ENCODE assay signal across 11 cellular contexts in the genomic region with DNA sequence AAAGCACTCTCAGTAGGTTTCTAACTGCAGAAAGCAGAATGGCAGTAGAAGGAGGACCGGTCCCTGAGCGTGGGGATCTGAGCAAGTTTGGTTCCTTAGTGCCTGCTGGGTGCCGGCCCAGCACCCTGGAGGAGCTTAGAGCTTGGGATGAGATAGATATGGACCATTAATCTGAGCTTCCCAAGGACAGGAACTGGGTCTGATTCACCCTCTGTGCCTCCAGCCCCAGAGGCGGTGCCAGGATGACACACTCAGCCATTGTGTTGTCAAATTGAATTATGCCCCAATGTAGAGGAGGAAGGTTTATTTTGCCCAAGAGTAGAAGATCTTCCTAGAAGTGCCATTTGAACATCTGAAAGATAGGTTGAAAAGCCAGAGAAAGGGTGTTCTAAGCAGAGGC. TPM values are rescaled to one million over a fixed set of nuclear protein-coding genes. Genes with fewer than 3 reads are reported as not detected.
DNase-seq lines count a peak whose midpoint lies in the region; ATAC-seq and FAIRE-seq lines count a peak whose summit lies in the region.
"Had no signal": no experiment of that assay in that cellular context is flagged by ENCODE, and none has a peak within 500 bp of the region (broad histone marks: within the 10 kb centered on the region; RNA-seq: fewer than 3 reads in every experiment).

No MANE protein-coding gene starts in this region.

- H3K36me3 Mint-ChIP-seq in activated T-cell treated with anti-CD3 and anti-CD28 coated beads, Interleukin-2, amount 50 U/mL, for 24 hours (ENCODE audit: low read depth): peaks cover 48% of the 10 kb centered on the region
- peaks cover 0 to 5% of the 10 kb centered on the region in 2 donors for H3K36me3 Mint-ChIP-seq in activated T-cell treated with anti-CD3 and anti-CD28 coated beads, Interleukin-2, amount 50 U/mL, for 72 hours (ENCODE audit: insufficient read depth in 2 of 2)
- H3K36me3 Mint-ChIP-seq in activated T-helper 2 cell treated with anti-CD3 and anti-CD28 coated beads, Interferon-gamma antibody, Interleukin-2, Interleukin-4, amounts not matched to agents 10 μg/mL and 5 μg/mL and 100 μg/mL, durations not matched to agents 14 hours and 24 hours and 36 hours (ENCODE audit: low read depth): peaks cover 36% of the 10 kb centered on the region

- H3K4me3 Mint-ChIP-seq in activated T-cell treated with anti-CD3 and anti-CD28 coated beads, Interleukin-2, amount 50 U/mL, for 24 hours: no peak overlapping the region
- H3K4me3 Mint-ChIP-seq in activated T-cell treated with anti-CD3 and anti-CD28 coated beads, Interleukin-2, amount 50 U/mL, for 72 hours: no peak overlapping the region
- no peak overlapping the region for H3K4me3 Mint-ChIP-seq in activated T-helper 2 cell treated with anti-CD3 and anti-CD28 coated beads, Interferon-gamma antibody, Interleukin-2, Interleukin-4, amounts not matched to agents 10 μg/mL and 5 μg/mL and 100 μg/mL, durations not matched to agents 14 hours and 24 hours and 36 hours (ENCODE audit: low read depth)
- H3K4me3 Mint-ChIP-seq: B cell had no signal

- H3K27me3 Mint-ChIP-seq in activated T-cell treated with anti-CD3 and anti-CD28 coated beads, Interleukin-2, amount 50 U/mL, for 24 hours: no peaks in the 10 kb centered on the region
- no peaks in the 10 kb centered on the region for H3K27me3 Mint-ChIP-seq in activated T-cell treated with anti-CD3 and anti-CD28 coated beads, Interleukin-2, amount 50 U/mL, for 72 hours (ENCODE audit: low read depth)
- H3K27me3 Mint-ChIP-seq in activated T-helper 2 cell treated with anti-CD3 and anti-CD28 coated beads, Interferon-gamma antibody, Interleukin-2, Interleukin-4, amounts not matched to agents 10 μg/mL and 5 μg/mL and 100 μg/mL, durations not matched to agents 14 hours and 24 hours and 36 hours (ENCODE audit: low read depth): no peaks in the 10 kb centered on the region
- H3K27me3 Mint-ChIP-seq: B cell had no signal

- H3K27ac Mint-ChIP-seq in activated T-cell treated with anti-CD3 and anti-CD28 coated beads, Interleukin-2, amount 50 U/mL, for 24 hours: peak overlapping the region; percentile 37
- no peak overlapping the region for H3K27ac Mint-ChIP-seq in activated T-cell treated with anti-CD3 and anti-CD28 coated beads, Interleukin-2, amount 50 U/mL, for 72 hours
- peak overlapping the region; percentile 12 for H3K27ac Mint-ChIP-seq in activated T-helper 2 cell treated with anti-CD3 and anti-CD28 coated beads, Interferon-gamma antibody, Interleukin-2, Interleukin-4, amounts not matched to agents 10 μg/mL and 5 μg/mL and 100 μg/mL, durations not matched to agents 14 hours and 24 hours and 36 hours
- H3K27ac Mint-ChIP-seq: B cell had no signal

- no peaks in the 10 kb centered on the region for H3K9me3 Mint-ChIP-seq in activated T-cell treated with anti-CD3 and anti-CD28 coated beads, Interleukin-2, amount 50 U/mL, for 24 hours
- no peaks in the 10 kb centered on the region for H3K9me3 Mint-ChIP-seq in activated T-cell treated with anti-CD3 and anti-CD28 coated beads, Interleukin-2, amount 50 U/mL, for 72 hours
- no peaks in the 10 kb centered on the region for H3K9me3 Mint-ChIP-seq in activated T-helper 2 cell treated with anti-CD3 and anti-CD28 coated beads, Interferon-gamma antibody, Interleukin-2, Interleukin-4, amounts not matched to agents 10 μg/mL and 5 μg/mL and 100 μg/mL, durations not matched to agents 14 hours and 24 hours and 36 hours

- peak; percentile 50 for FAIRE-seq in urothelium cell line (lab: Jason Lieb, UNC)

- no peak for DNase-seq in activated T-cell treated with anti-CD3 and anti-CD28 coated beads, Interleukin-2, amount 50 U/mL, for 24 hours
- DNase-seq in activated T-cell treated with anti-CD3 and anti-CD28 coated beads, Interleukin-2, amount 50 U/mL, for 72 hours: no peak
- DNase-seq in activated T-helper 2 cell treated with anti-CD3 and anti-CD28 coated beads, Interferon-gamma antibody, Interleukin-2, Interleukin-4, amounts not matched to agents 10 μg/mL and 5 μg/mL and 100 μg/mL, durations not matched to agents 14 hours and 24 hours and 36 hours (ENCODE audit: low spot score): no peak
- DNase-seq in hepatic stellate cell (ENCODE audit: low spot score) (peak; percentile 81), urothelium cell line (ENCODE audit: low spot score) (peak; percentile 72), activated gamma-delta T cell (lab: John Stamatoyannopoulos, UW) (no peak)
- no peak for DNase-seq in activated CD4-positive, alpha-beta T cell treated with anti-CD3 and anti-CD28 coated beads, Interleukin-2, amount 50 U/mL, for 48 hours
- DNase-seq: aorta, NCI-H524 treated with DMSO at 0.1 percent for 48 hours had no signal

- peaks cover 53% of the 10 kb centered on the region for H3K4me1 Mint-ChIP-seq in activated T-cell treated with anti-CD3 and anti-CD28 coated beads, Interleukin-2, amount 50 U/mL, for 24 hours (ENCODE audit: low read depth)
- H3K4me1 Mint-ChIP-seq in activated T-cell treated with anti-CD3 and anti-CD28 coated beads, Interleukin-2, amount 50 U/mL, for 72 hours (ENCODE audit: low read depth): peaks cover 56% of the 10 kb centered on the region
- peaks cover 33% of the 10 kb centered on the region for H3K4me1 Mint-ChIP-seq in activated T-helper 2 cell treated with anti-CD3 and anti-CD28 coated beads, Interferon-gamma antibody, Interleukin-2, Interleukin-4, amounts not matched to agents 10 μg/mL and 5 μg/mL and 100 μg/mL, durations not matched to agents 14 hours and 24 hours and 36 hours (ENCODE audit: low read depth)

- intact Hi-C loops in activated T-helper 2 cell treated with anti-CD3 and anti-CD28 coated beads, Interferon-gamma antibody, Interleukin-2, Interleukin-4, amounts not matched to agents 10 μg/mL and 5 μg/mL and 100 μg/mL, durations not matched to agents 14 hours and 24 hours and 36 hours (cut with micrococcal nuclease): no loop called here

- ATAC-seq in activated T-cell treated with anti-CD3 and anti-CD28 coated beads, Interleukin-2, amount 50 U/mL, for 72 hours (replicated peaks in 1 of 2): no peak
- no peak for ATAC-seq in HG02610 (IDR thresholded peaks at IDR 0.05; ENCODE audit: unreplicated experiment)

RNA-seq across cellular contexts. Expression of a gene that starts 4.3 kb away (rescaled TPM):
- total RNA-seq in activated T-cell treated with anti-CD3 and anti-CD28 coated beads, Interleukin-2, amount 50 U/mL, for 72 hours: 10 to 100 TPM; 46.1 to 52.4 TPM
- total RNA-seq in activated T-helper 2 cell treated with anti-CD3 and anti-CD28 coated beads, Interferon-gamma antibody, Interleukin-2, Interleukin-4, amounts not matched to agents 10 μg/mL and 5 μg/mL and 100 μg/mL, durations not matched to agents 14 hours and 24 hours and 36 hours: 64.7 and 66.0 TPM in 2 replicates

RNA-seq across cellular contexts. Expression of a gene that starts 19.7 kb away (rescaled TPM):
- 100 to 1,000 TPM; 162 to 217 TPM for total RNA-seq in activated T-cell treated with anti-CD3 and anti-CD28 coated beads, Interleukin-2, amount 50 U/mL, for 72 hours
- total RNA-seq in activated T-helper 2 cell treated with anti-CD3 and anti-CD28 coated beads, Interferon-gamma antibody, Interleukin-2, Interleukin-4, amounts not matched to agents 10 μg/mL and 5 μg/mL and 100 μg/mL, durations not matched to agents 14 hours and 24 hours and 36 hours: 189 and 192 TPM in 2 replicates

Comparison
In these comparisons a context has a peak if more than half of its experiments do, and no peak if none do; other contexts are left out.
1. DNase-seq: peak in hepatic stellate cell (single experiment) and urothelium cell line (single experiment); none in activated T-cell treated with anti-CD3 and anti-CD28 coated beads, Interleukin-2, amount 50 U/mL, for 24 hours (single experiment), activated T-cell treated with anti-CD3 and anti-CD28 coated beads, Interleukin-2, amount 50 U/mL, for 72 hours (0 of 2), activated T-helper 2 cell treated with anti-CD3 and anti-CD28 coated beads, Interferon-gamma antibody, Interleukin-2, Interleukin-4, amounts not matched to agents 10 μg/mL and 5 μg/mL and 100 μg/mL, durations not matched to agents 14 hours and 24 hours and 36 hours (single experiment), activated gamma-delta T cell (single experiment) and activated CD4-positive, alpha-beta T cell treated with anti-CD3 and anti-CD28 coated beads, Interleukin-2, amount 50 U/mL, for 48 hours (0 of 2).